13 cellular contexts compared by ENCODE assay signal in genomic region chr1:198700396-198700795, GRCh38.
DNase-seq lines count a peak whose midpoint lies in the region; ATAC-seq and TF ChIP-seq lines count a peak whose summit lies in the region.
"Had no signal": no experiment of that assay in that cellular context is flagged by ENCODE, and none has a peak within 500 bp of the region (broad histone marks: within the 10 kb centered on the region; RNA-seq: fewer than 3 reads in every experiment).

No MANE protein-coding gene starts in this region.

- no peaks in the 10 kb centered on the region for H3K27me3 ChIP-seq in KMS-11 (ENCODE audit: insufficient read depth, low read depth)
- H3K27me3 ChIP-seq: pancreas, SJCRH30 had no signal

- peaks cover 37% of the 10 kb centered on the region for H3K4me1 ChIP-seq in KMS-11 (ENCODE audit: low read depth, poor library complexity, severe bottlenecking)
- H3K4me1 ChIP-seq: SJCRH30, tibial artery had no signal

- H3K36me3 Mint-ChIP-seq in T-helper 1 cell treated with Interleukin-12 subunit alpha and Interleukin-12 subunit beta and Interleukin-4 antibody, amounts not matched to agents 30 μg/mL and 1 μg/mL, for 36 hours (ENCODE audit: low read depth): peaks cover 73% of the 10 kb centered on the region
- H3K36me3 Mint-ChIP-seq in activated naive CD8-positive, alpha-beta T cell treated with anti-CD3 and anti-CD28 coated beads, Interleukin-2, amount 50 U/mL, for 24 hours (ENCODE audit: low read depth): peaks cover 81% of the 10 kb centered on the region
- H3K36me3 Mint-ChIP-seq in nephron progenitor cell (ENCODE audit: low read depth): no peaks in the 10 kb centered on the region

- no peaks in the 10 kb centered on the region for H3K9me3 Mint-ChIP-seq in T-helper 1 cell treated with Interleukin-12 subunit alpha and Interleukin-12 subunit beta and Interleukin-4 antibody, amounts not matched to agents 30 μg/mL and 1 μg/mL, for 36 hours
- no peaks in the 10 kb centered on the region for H3K9me3 Mint-ChIP-seq in activated naive CD8-positive, alpha-beta T cell treated with anti-CD3 and anti-CD28 coated beads, Interleukin-2, amount 50 U/mL, for 24 hours
- no peaks in the 10 kb centered on the region for H3K9me3 Mint-ChIP-seq in nephron progenitor cell

- H3K27ac Mint-ChIP-seq in T-helper 1 cell treated with Interleukin-12 subunit alpha and Interleukin-12 subunit beta and Interleukin-4 antibody, amounts not matched to agents 30 μg/mL and 1 μg/mL, for 36 hours: peak overlapping the region; percentile 58
- H3K27ac Mint-ChIP-seq in activated naive CD8-positive, alpha-beta T cell treated with anti-CD3 and anti-CD28 coated beads, Interleukin-2, amount 50 U/mL, for 24 hours: peak overlapping the region; percentile 86
- peak overlapping the region; percentile 68 for H3K27ac Mint-ChIP-seq in nephron progenitor cell

- no peaks in the 10 kb centered on the region for H3K36me3 ChIP-seq in KMS-11 (ENCODE audit: insufficient read depth)
- H3K36me3 ChIP-seq: pancreas, SJCRH30, tibial artery had no signal

- H3K27ac ChIP-seq in KMS-11: no peak overlapping the region
- H3K27ac ChIP-seq: epithelial cell of prostate, heart right ventricle, pancreas, SJCRH30, tibial artery had no signal

- H3K4me1 Mint-ChIP-seq in T-helper 1 cell treated with Interleukin-12 subunit alpha and Interleukin-12 subunit beta and Interleukin-4 antibody, amounts not matched to agents 30 μg/mL and 1 μg/mL, for 36 hours (ENCODE audit: low read depth): peaks cover 72% of the 10 kb centered on the region
- H3K4me1 Mint-ChIP-seq in activated naive CD8-positive, alpha-beta T cell treated with anti-CD3 and anti-CD28 coated beads, Interleukin-2, amount 50 U/mL, for 24 hours: peaks cover 82% of the 10 kb centered on the region
- peaks cover 28% of the 10 kb centered on the region for H3K4me1 Mint-ChIP-seq in nephron progenitor cell

- peak overlapping the region; percentile 39 for H3K4me2 ChIP-seq in KMS-11

- no peak overlapping the region for H3K4me3 ChIP-seq in KMS-11 (IDR thresholded peaks at IDR 0.05; ENCODE audit: insufficient read depth, low read depth, low read length)
- H3K4me3 ChIP-seq: heart right ventricle, pancreas, SJCRH30, tibial artery had no signal

- H3K79me2 ChIP-seq in KMS-11 (ENCODE audit: insufficient read depth, low read depth): no peaks in the 10 kb centered on the region

- H3K9ac ChIP-seq in KMS-11: no peak overlapping the region

- 0 out of 2 replicates have a peak, but pooled peaks cover 3% of the 10 kb centered on the region for H4K20me1 ChIP-seq in KMS-11 (ENCODE audit: insufficient read depth)

- DNase-seq in T-helper 1 cell (no peak), nephron progenitor cell (no peak), SIG-M5 treated with dmso at 0.1 percent for 504 hours (lab: John Stamatoyannopoulos, UW; ENCODE audit: unreplicated experiment) (no peak)
- no peak for DNase-seq in activated naive CD8-positive, alpha-beta T cell treated with anti-CD3 and anti-CD28 coated beads, Interleukin-2, amount 50 U/mL, for 24 hours
- DNase-seq: heart right ventricle, pancreas, SJCRH30, tibial artery had no signal

- no peaks in the 10 kb centered on the region for H3K27me3 Mint-ChIP-seq in T-helper 1 cell treated with Interleukin-12 subunit alpha and Interleukin-12 subunit beta and Interleukin-4 antibody, amounts not matched to agents 30 μg/mL and 1 μg/mL, for 36 hours (ENCODE audit: low read depth)
- H3K27me3 Mint-ChIP-seq in activated naive CD8-positive, alpha-beta T cell treated with anti-CD3 and anti-CD28 coated beads, Interleukin-2, amount 50 U/mL, for 24 hours: no peaks in the 10 kb centered on the region
- peaks cover 26% of the 10 kb centered on the region for H3K27me3 Mint-ChIP-seq in nephron progenitor cell (ENCODE audit: low read depth, poor library complexity)

- TF ChIP-seq CTCF in KMS-11 (conservative IDR thresholded peaks at IDR 0.05; ENCODE audit: low read depth, low read length) (no peak), nephron progenitor cell (IDR thresholded peaks at IDR 0.05) (no peak)

- H2AFZ ChIP-seq in KMS-11 (ENCODE audit: low read depth): no peak overlapping the region

- ATAC-seq in activated naive CD8-positive, alpha-beta T cell treated with anti-CD3 and anti-CD28 coated beads, Interleukin-2, amount 50 U/mL, for 24 hours: no peak
- ATAC-seq in HG03565 (IDR thresholded peaks at IDR 0.05; ENCODE audit: unreplicated experiment) (no peak), HG02840 (IDR thresholded peaks at IDR 0.05; ENCODE audit: low FRiP score, unreplicated experiment) (no peak)
- ATAC-seq: heart right ventricle had no signal

- H3K4me3 Mint-ChIP-seq in T-helper 1 cell treated with Interleukin-12 subunit alpha and Interleukin-12 subunit beta and Interleukin-4 antibody, amounts not matched to agents 30 μg/mL and 1 μg/mL, for 36 hours: no peak overlapping the region
- H3K4me3 Mint-ChIP-seq in activated naive CD8-positive, alpha-beta T cell treated with anti-CD3 and anti-CD28 coated beads, Interleukin-2, amount 50 U/mL, for 24 hours: no peak overlapping the region
- H3K4me3 Mint-ChIP-seq in nephron progenitor cell: no peak overlapping the region
